ENCODE assay signal across 13 cellular contexts in the genomic region with DNA sequence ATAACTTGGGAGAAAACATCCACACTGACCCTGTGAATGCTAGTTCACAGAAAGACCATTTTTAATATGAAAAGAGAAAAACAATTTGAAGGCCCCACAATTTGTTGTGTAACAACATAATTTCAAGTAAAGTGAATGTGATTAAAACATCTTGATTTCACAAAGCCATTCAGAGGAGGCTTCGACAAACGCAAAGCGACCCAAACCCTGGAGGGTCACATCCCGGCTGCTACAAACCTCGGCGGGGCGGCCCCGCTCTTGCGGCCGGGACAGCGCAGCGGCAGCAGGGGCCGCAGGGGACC. TPM values are rescaled to one million over a fixed set of nuclear protein-coding genes. Genes with fewer than 3 reads are reported as not detected.
DNase-seq lines count a peak whose midpoint lies in the region; ATAC-seq and TF ChIP-seq lines count a peak whose summit lies in the region.
"Had no signal": no experiment of that assay in that cellular context is flagged by ENCODE, and none has a peak within 500 bp of the region (broad histone marks: within the 10 kb centered on the region; RNA-seq: fewer than 3 reads in every experiment).

No MANE protein-coding gene starts in this region.

- no peak overlapping the region for H3K4ac ChIP-seq in trophoblast cell (ENCODE audit: low read depth, low read length)

- no peak for DNase-seq in H7
- no peak for DNase-seq in WTC11 (ENCODE audit: low spot score)
- no peak for DNase-seq in hepatocyte (ENCODE audit: low spot score)
- no peak for DNase-seq in smooth muscle cell (lab: John Stamatoyannopoulos, UW; ENCODE audit: unreplicated experiment)
- DNase-seq in NCI-H446 treated with DMSO at 0.1 percent for 48 hours (lab: John Stamatoyannopoulos, UW) = no peak
- DNase-seq in NCI-H146 (lab: John Stamatoyannopoulos, UW) = no peak
- no peak for DNase-seq in trophoblast cell
- DNase-seq: effector CD4-positive, alpha-beta T cell; NCI-H345; stimulated activated CD4-positive, alpha-beta T cell treated with anti-CD3 and anti-CD28 coated beads, Interleukin-2, amount 100 ng/mL, for 48 hours; T1000 had no signal

- no peak overlapping the region for H2AK5ac ChIP-seq in trophoblast cell (ENCODE audit: low read length)

- H3K9ac ChIP-seq in smooth muscle cell (ENCODE audit: low read depth) = no peak overlapping the region
- no peak overlapping the region for H3K9ac ChIP-seq in trophoblast cell (ENCODE audit: low read length)

- WGBS in hepatocyte (ENCODE audit: low lambda C conversion rate, missing lambda C conversion rate) = 33% methylated on average over 13 of the region's 13 CpGs
- WGBS in smooth muscle cell (ENCODE audit: low lambda C conversion rate) = 12% methylated on average over 13 of the region's 13 CpGs
- no CpG with 5 or more reads among the region's 13 CpGs for WGBS in trophoblast cell (ENCODE audit: extremely low coverage, insufficient coverage, insufficient read length)

- H3K27me3 Mint-ChIP-seq in WTC11 (ENCODE audit: low read depth) = peaks cover 99% of the 10 kb centered on the region

- no peak overlapping the region for H2BK5ac ChIP-seq in trophoblast cell (ENCODE audit: low read depth, low read length, poor library complexity)

- CTCF ChIA-PET in WTC11 (lab: Charles Lee) = interaction anchor here (1.2 to 3.5 kb wide), 4 partner anchors 12 to 28 kb away, joined by 4 to 19 read pairs (median 5); no protein-coding TSS in a partner anchor

- H2BK12ac ChIP-seq in trophoblast cell (ENCODE audit: low read length) = no peak overlapping the region

- H3K79me2 ChIP-seq in hepatocyte = no peaks in the 10 kb centered on the region
- H3K79me2 ChIP-seq in smooth muscle cell (ENCODE audit: low read depth) = no peaks in the 10 kb centered on the region
- H3K79me2 ChIP-seq in trophoblast cell (ENCODE audit: control insufficient read depth, insufficient read depth, low read length, poor library complexity) = no peaks in the 10 kb centered on the region

- no peak overlapping the region for H4K8ac ChIP-seq in trophoblast cell (ENCODE audit: low read depth, low read length)

- peaks cover 22% of the 10 kb centered on the region for H3K4me1 ChIP-seq in hepatocyte (ENCODE audit: insufficient read depth)
- H3K4me1 ChIP-seq in smooth muscle cell (ENCODE audit: low read depth) = peaks cover 21% of the 10 kb centered on the region
- peaks cover 19 to 23% of the 10 kb centered on the region in 2 experiments for H3K4me1 ChIP-seq in trophoblast cell (ENCODE audit: control insufficient read depth in 1 of 2, insufficient read depth in 2 of 2, low read length in 2 of 2)

- H3K4me3 Mint-ChIP-seq in WTC11 = peak overlapping the region; percentile 63

- H4K91ac ChIP-seq in trophoblast cell (ENCODE audit: low read depth, low read length) = no peak overlapping the region

- no peak; the same call in 1 of the 2 replicates for ATAC-seq in WTC11

- H3K4me1 Mint-ChIP-seq in WTC11 = peaks cover 26% of the 10 kb centered on the region

- H3K4me2 ChIP-seq in hepatocyte (peak overlapping the region; percentile 97), smooth muscle cell (peak overlapping the region; percentile 92), trophoblast cell (ENCODE audit: low read length) (no peak overlapping the region)

- no peak overlapping the region for H3K14ac ChIP-seq in trophoblast cell (ENCODE audit: low read length)

- no peak overlapping the region for H3K27ac Mint-ChIP-seq in WTC11

- peaks cover 95% of the 10 kb centered on the region for H3K27me3 ChIP-seq in H7 (ENCODE audit: control insufficient read depth, insufficient read depth, low read length)
- peaks cover 100% of the 10 kb centered on the region for H3K27me3 ChIP-seq in hepatocyte
- H3K27me3 ChIP-seq in smooth muscle cell (ENCODE audit: low read depth) = peaks cover 100% of the 10 kb centered on the region
- H3K27me3 ChIP-seq in trophoblast cell (ENCODE audit: insufficient read depth, low read length) = peaks cover 79% of the 10 kb centered on the region

- H3K9me3 Mint-ChIP-seq in WTC11 = no peaks in the 10 kb centered on the region

- POLR2A ChIA-PET in WTC11 (lab: Charles Lee) = interaction anchor here (0.9 kb wide), 1 partner anchor 9 kb away, joined by 3 read pairs; no protein-coding TSS in a partner anchor

- H3K23ac ChIP-seq in trophoblast cell (ENCODE audit: low read length) = no peak overlapping the region

- no peak overlapping the region for H3K18ac ChIP-seq in trophoblast cell (ENCODE audit: low read length)

- H4K20me1 ChIP-seq in hepatocyte (ENCODE audit: insufficient read depth, poor library complexity, severe bottlenecking) (no peaks in the 10 kb centered on the region), smooth muscle cell (ENCODE audit: low read depth) (no peaks in the 10 kb centered on the region)

- H3K79me1 ChIP-seq in trophoblast cell (ENCODE audit: low read length) = peaks cover 2% of the 10 kb centered on the region

- H4K12ac ChIP-seq in trophoblast cell (ENCODE audit: low read depth, low read length) = no peak overlapping the region

- H3K4me3 ChIP-seq in H7 (ENCODE audit: insufficient read depth, low read depth, low read length) = peak overlapping the region; percentile 39
- no peak overlapping the region for H3K4me3 ChIP-seq in hepatocyte
- H3K4me3 ChIP-seq in smooth muscle cell = no peak overlapping the region
- H3K4me3 ChIP-seq in trophoblast cell (ENCODE audit: low read depth, low read length) = no peak overlapping the region

- no peaks in the 10 kb centered on the region for H3F3A ChIP-seq in smooth muscle cell (ENCODE audit: low read depth)

- no peak for TF ChIP-seq CTCF in WTC11 (IDR thresholded peaks at IDR 0.05)
- no peak for TF ChIP-seq CTCF in hepatocyte (IDR thresholded peaks at IDR 0.05; ENCODE audit: poor library complexity)
- no peak for TF ChIP-seq CTCF in smooth muscle cell (IDR thresholded peaks at IDR 0.05; ENCODE audit: borderline replicate concordance, insufficient read depth, poor library complexity, severe bottlenecking)

- no peaks in the 10 kb centered on the region for H3K36me3 Mint-ChIP-seq in WTC11

- no peaks in the 10 kb centered on the region for H3K36me3 ChIP-seq in H7 (replicated peaks; ENCODE audit: control insufficient read depth, insufficient read depth, low read length)
- no peaks in the 10 kb centered on the region for H3K36me3 ChIP-seq in hepatocyte (replicated peaks; ENCODE audit: insufficient read depth, low read depth)
- no peaks in the 10 kb centered on the region for H3K36me3 ChIP-seq in smooth muscle cell (ENCODE audit: low read depth)
- no peaks in the 10 kb centered on the region for H3K36me3 ChIP-seq in trophoblast cell (ENCODE audit: control insufficient read depth in 1 of 2, insufficient read depth in 2 of 2, low read length in 2 of 2)
- H3K36me3 ChIP-seq: lower lobe of right lung had no signal

- H3K9me2 ChIP-seq in hepatocyte (replicated peaks; ENCODE audit: insufficient read depth) = no peaks in the 10 kb centered on the region

- no peak overlapping the region for H2BK120ac ChIP-seq in trophoblast cell (ENCODE audit: insufficient read depth, low read length, poor library complexity)

- H2AFZ ChIP-seq in hepatocyte (no peak overlapping the region), smooth muscle cell (ENCODE audit: low read depth) (no peak overlapping the region), trophoblast cell (ENCODE audit: insufficient read depth, low read length, poor library complexity) (no peak overlapping the region)

- H3K27ac ChIP-seq in hepatocyte = no peak overlapping the region
- H3K27ac ChIP-seq in smooth muscle cell (ENCODE audit: low read depth) = no peak overlapping the region
- H3K27ac ChIP-seq in trophoblast cell (ENCODE audit: low read depth, low read length) = no peak overlapping the region
- H3K27ac ChIP-seq: lower lobe of right lung, Peyer's patch had no signal

- H3K9me3 ChIP-seq in hepatocyte (ENCODE audit: low read depth) (no peaks in the 10 kb centered on the region), smooth muscle cell (replicated peaks; ENCODE audit: low read depth) (no peaks in the 10 kb centered on the region), trophoblast cell (ENCODE audit: insufficient read depth, low read depth, low read length) (peaks cover 7% of the 10 kb centered on the region)
- H3K9me3 ChIP-seq: lower lobe of right lung, Peyer's patch had no signal

TF ChIP-seq in WTC11, 78 proteins besides CTCF, POLR2A, EP300 and RAD21 (continues in another document):
- TF ChIP-seq NFATC4 (CRISPR knock-in tag; IDR thresholded peaks at IDR 0.05) (no peak), ZNF138 (CRISPR knock-in tag; conservative IDR thresholded peaks at IDR 0.05) (no peak), KAT7 (CRISPR knock-in tag; IDR thresholded peaks at IDR 0.05; ENCODE audit: borderline replicate concordance) (no peak), RORB (CRISPR knock-in tag; IDR thresholded peaks at IDR 0.05) (no peak), TCF7 (CRISPR knock-in tag; IDR thresholded peaks at IDR 0.05; ENCODE audit: low read depth) (no peak)
- TF ChIP-seq, protein P1, sequence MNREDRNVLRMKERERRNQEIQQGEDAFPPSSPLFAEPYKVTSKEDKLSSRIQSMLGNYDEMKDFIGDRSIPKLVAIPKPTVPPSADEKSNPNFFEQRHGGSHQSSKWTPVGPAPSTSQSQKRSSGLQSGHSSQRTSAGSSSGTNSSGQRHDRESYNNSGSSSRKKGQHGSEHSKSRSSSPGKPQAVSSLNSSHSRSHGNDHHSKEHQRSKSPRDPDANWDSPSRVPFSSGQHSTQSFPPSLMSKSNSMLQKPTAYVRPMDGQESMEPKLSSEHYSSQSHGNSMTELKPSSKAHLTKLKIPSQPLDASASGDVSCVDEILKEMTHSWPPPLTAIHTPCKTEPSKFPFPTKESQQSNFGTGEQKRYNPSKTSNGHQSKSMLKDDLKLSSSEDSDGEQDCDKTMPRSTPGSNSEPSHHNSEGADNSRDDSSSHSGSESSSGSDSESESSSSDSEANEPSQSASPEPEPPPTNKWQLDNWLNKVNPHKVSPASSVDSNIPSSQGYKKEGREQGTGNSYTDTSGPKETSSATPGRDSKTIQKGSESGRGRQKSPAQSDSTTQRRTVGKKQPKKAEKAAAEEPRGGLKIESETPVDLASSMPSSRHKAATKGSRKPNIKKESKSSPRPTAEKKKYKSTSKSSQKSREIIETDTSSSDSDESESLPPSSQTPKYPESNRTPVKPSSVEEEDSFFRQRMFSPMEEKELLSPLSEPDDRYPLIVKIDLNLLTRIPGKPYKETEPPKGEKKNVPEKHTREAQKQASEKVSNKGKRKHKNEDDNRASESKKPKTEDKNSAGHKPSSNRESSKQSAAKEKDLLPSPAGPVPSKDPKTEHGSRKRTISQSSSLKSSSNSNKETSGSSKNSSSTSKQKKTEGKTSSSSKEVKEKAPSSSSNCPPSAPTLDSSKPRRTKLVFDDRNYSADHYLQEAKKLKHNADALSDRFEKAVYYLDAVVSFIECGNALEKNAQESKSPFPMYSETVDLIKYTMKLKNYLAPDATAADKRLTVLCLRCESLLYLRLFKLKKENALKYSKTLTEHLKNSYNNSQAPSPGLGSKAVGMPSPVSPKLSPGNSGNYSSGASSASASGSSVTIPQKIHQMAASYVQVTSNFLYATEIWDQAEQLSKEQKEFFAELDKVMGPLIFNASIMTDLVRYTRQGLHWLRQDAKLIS (CRISPR knock-in tag; IDR thresholded peaks at IDR 0.05; ENCODE audit: borderline replicate concordance) = no peak

RNA-seq across cellular contexts. Expression of a gene that starts 14.0 kb away (rescaled TPM):
- total RNA-seq in H7 (2014; rRNA removed; shearing (Covaris generic)) = 3.7 and 6.8 TPM in 2 replicates
- total RNA-seq in WTC11 (2021) = 6.1 to 10.7 TPM (median 7.2 TPM) in 3 replicates
- total RNA-seq in hepatocyte = 1.1 and 1.2 TPM in 2 replicates
- 0.60 and 1.1 TPM in 2 replicates for polyA plus RNA-seq in hepatocyte
- 0.58 and 1.4 TPM in 2 replicates for total RNA-seq in smooth muscle cell
- 0.10 and 0.40 TPM in 2 replicates for polyA plus RNA-seq in smooth muscle cell
- polyA plus RNA-seq in trophoblast cell (2013) = 0.46 and 0.59 TPM in 2 replicates
